In genomic region chr6:32087574-32088486, GRCh38 we compare ENCODE assay signal across 8 cellular contexts. TPM values are rescaled to one million over a fixed set of nuclear protein-coding genes. Genes with fewer than 3 reads are reported as not detected.
A peak's percentile ranks its signal among the peaks of the same experiment; 100 is the strongest.
DNase-seq lines count a peak whose midpoint lies in the region; ATAC-seq and TF ChIP-seq lines count a peak whose summit lies in the region.

No MANE protein-coding gene starts in this region.

- no peak overlapping the region for H2BK120ac ChIP-seq in H9 (ENCODE audit: low read depth, low read length, poor library complexity, severe bottlenecking)

- peaks cover 30% of the 10 kb centered on the region for H3K27me3 Mint-ChIP-seq in H9 (ENCODE audit: low read depth)

- H3K14ac ChIP-seq in H9 (ENCODE audit: insufficient read depth, low read length), result peak overlapping the region; percentile 79; the same call in 1 of the 2 replicates

- no peak overlapping the region for H2BK5ac ChIP-seq in H9 (ENCODE audit: insufficient read length, low read length)

- no peak overlapping the region for H2AK5ac ChIP-seq in H9 (ENCODE audit: insufficient read length, low read length)

- no peak overlapping the region for H3K9ac ChIP-seq in H9 (ENCODE audit: extremely low read depth, insufficient read length, low read length)

- H3K4me1 Mint-ChIP-seq in H9, result peaks cover 12 to 25% of the 10 kb centered on the region in 2 experiments

- H3K18ac ChIP-seq in H9 (ENCODE audit: insufficient read length, low read depth, low read length), result peak overlapping the region; percentile 77

- H4K91ac ChIP-seq in H9 (ENCODE audit: insufficient read length, low read depth, low read length), result no peak overlapping the region

- H2BK20ac ChIP-seq in H9 (ENCODE audit: low read depth, low read length, poor library complexity, severe bottlenecking), result no peak overlapping the region

- peaks cover 0 to 26% of the 10 kb centered on the region in 2 donors for H3K36me3 ChIP-seq in gastroesophageal sphincter
- no peaks in the 10 kb centered on the region for H3K36me3 ChIP-seq in psoas muscle (ENCODE audit: insufficient read depth in 1 of 2, low read depth in 1 of 2)

- no peaks in the 10 kb centered on the region for H3K79me1 ChIP-seq in H9 (ENCODE audit: insufficient read depth, low read depth, low read length, poor library complexity, severe bottlenecking)

- DNase-seq in H9 (peak; percentile 94), RPMI7951 (ENCODE audit: low read depth) (peak; percentile 57), psoas muscle (peak; percentile 85 to 88)
- peak; percentile 54 for DNase-seq in activated T-helper 9 cell treated with anti-CD3 and anti-CD28 coated beads, Interleukin-2, amount 50 U/mL, for 16 hours (ENCODE audit: low read depth)

- TF ChIP-seq POLR2A in gastroesophageal sphincter (IDR thresholded peaks at IDR 0.05), result no peak

- H2BK12ac ChIP-seq in H9 (ENCODE audit: insufficient read length, low read depth, low read length), result no peak overlapping the region

- H3K27me3 ChIP-seq in H9 (ENCODE audit: insufficient read depth, low read length) (no peaks in the 10 kb centered on the region; the same call in 1 of the 2 replicates), gastroesophageal sphincter (peaks cover 16% of the 10 kb centered on the region), psoas muscle (ENCODE audit: insufficient read depth in 3 of 3, low read length in 2 of 3) (peaks cover 0 to 22% (median 8%) of the 10 kb centered on the region in 3 donors)

- H3K23ac ChIP-seq in H9 (ENCODE audit: insufficient read length, low read depth, low read length), result no peak overlapping the region

- no peak overlapping the region for H2AFZ ChIP-seq in H9 (ENCODE audit: low read length)

- no peak for TF ChIP-seq EP300 in gastroesophageal sphincter (IDR thresholded peaks at IDR 0.05)

- peak overlapping the region in 1 of 3 experiments; percentile 50; a peak in 1 of 7 replicates for H3K27ac Mint-ChIP-seq in H9

- no peaks in the 10 kb centered on the region; a peak in 1 of 7 replicates for H3K36me3 Mint-ChIP-seq in H9 (ENCODE audit: insufficient read depth in 1 of 3, low read depth in 3 of 3)

- H3K27ac ChIP-seq in H9 (ENCODE audit: insufficient read length, low read depth, low read length), result no peak overlapping the region
- H3K27ac ChIP-seq in gastroesophageal sphincter, result peak overlapping the region; percentile 29 to 87 (median 84)
- H3K27ac ChIP-seq in psoas muscle, result no peak overlapping the region

- H4K8ac ChIP-seq in H9 (replicated peaks; ENCODE audit: insufficient read length, low read depth, low read length), result no peak overlapping the region

- no peaks in the 10 kb centered on the region for H3K79me2 ChIP-seq in H9 (ENCODE audit: insufficient read depth, low read length)

- intact Hi-C loops in psoas muscle (cut with DNase I), result no loop called here

- no peak overlapping the region for H3T11ph ChIP-seq in H9 (ENCODE audit: low read length)

- TF ChIP-seq CTCF in H9 (conservative IDR thresholded peaks at IDR 0.05), result peak; percentile 68
- TF ChIP-seq CTCF in gastroesophageal sphincter (IDR thresholded peaks at IDR 0.05), result peak in 3 of 4 experiments; percentile 64 to 85 (median 64)
- peak; percentile 35 for TF ChIP-seq CTCF in psoas muscle (IDR thresholded peaks at IDR 0.05)

- H3K4me1 ChIP-seq in H9 (ENCODE audit: insufficient read depth, low read length) (no peaks in the 10 kb centered on the region), gastroesophageal sphincter (peaks cover 0 to 51% (median 27%) of the 10 kb centered on the region in 3 donors), psoas muscle (peaks cover 5% of the 10 kb centered on the region)

- WGBS in H9 (ENCODE audit: extremely low coverage, insufficient read length, low lambda C conversion rate), result no CpG with 5 or more reads among the region's 50 CpGs
- 89% methylated on average over 1 to 2 of the region's 50 CpGs for WGBS in gastroesophageal sphincter (ENCODE audit: low coverage in 1 of 2), 2 donors
- 21 to 27% (median 22%) methylated on average over 31 to 50 of the region's 50 CpGs for WGBS in psoas muscle, 3 donors

- peak; percentile 84 for ATAC-seq in gastroesophageal sphincter
- ATAC-seq in psoas muscle, result peak; percentile 77 to 81 (median 80)
- no peak for ATAC-seq in GM19467 (IDR thresholded peaks at IDR 0.05; ENCODE audit: unreplicated experiment)
- no peak for ATAC-seq in HG03095 (IDR thresholded peaks at IDR 0.05; ENCODE audit: unreplicated experiment)
- ATAC-seq in HG03196 (IDR thresholded peaks at IDR 0.05; ENCODE audit: unreplicated experiment), result no peak

- H3K9me3 ChIP-seq in H9 (ENCODE audit: control insufficient read depth, low read depth, low read length) (no peaks in the 10 kb centered on the region), gastroesophageal sphincter (no peaks in the 10 kb centered on the region), psoas muscle (no peaks in the 10 kb centered on the region)

- H3K23me2 ChIP-seq in H9 (ENCODE audit: insufficient read length, low read depth, low read length, poor library complexity, severe bottlenecking), result peaks cover 3% of the 10 kb centered on the region

- H3K4me2 ChIP-seq in H9 (ENCODE audit: insufficient read depth, insufficient read length, low read length), result peak overlapping the region; percentile 29

- H3K4me3 Mint-ChIP-seq in H9, result peak overlapping the region; percentile 38 to 71

- H2BK15ac ChIP-seq in H9 (ENCODE audit: low read depth, low read length), result no peak overlapping the region

- H3K4me3 ChIP-seq in gastroesophageal sphincter (peak overlapping the region in 1 of 2 donors; percentile 33), psoas muscle (peak overlapping the region; percentile 36)

- no peaks in the 10 kb centered on the region for H3K9me3 Mint-ChIP-seq in H9

- H4K5ac ChIP-seq in H9 (ENCODE audit: insufficient read length, low read depth, low read length), result no peak overlapping the region

- no peaks in the 10 kb centered on the region for H4K20me1 ChIP-seq in H9 (ENCODE audit: control insufficient read depth, insufficient read depth, insufficient read length)

- no peak overlapping the region for H3K56ac ChIP-seq in H9 (ENCODE audit: insufficient read length, low read depth, low read length)

- H3K4ac ChIP-seq in H9 (ENCODE audit: low read depth, low read length), result no peak overlapping the region

RNA-seq across cellular contexts. Expression of gene TNXB, which starts 21.3 kb away (rescaled TPM):
- 5.0 and 5.2 TPM in 2 replicates for total RNA-seq in H9 (2021)
- total RNA-seq in RPMI7951 (2014; rRNA removed; shearing (Covaris generic)), result 0.12 and 0.20 TPM in 2 replicates
- total RNA-seq in gastroesophageal sphincter, result 100 to 1,000 TPM; 148 to 394 (median 190) TPM
- total RNA-seq in psoas muscle, result 10 to 100 TPM; 14.5 to 26.1 (median 23.9) TPM
- polyA plus RNA-seq in psoas muscle, result 10 to 100 TPM in 1 of 3 donors, 1 to 10 TPM in 2; 7.0 to 13.6 (median 9.1) TPM

RNA-seq across cellular contexts. Expression of gene ATF6B, which starts 40.2 kb away (rescaled TPM):
- total RNA-seq in H9 (2021), result 44.0 and 45.3 TPM in 2 replicates
- 20.5 and 23.5 TPM in 2 replicates for total RNA-seq in RPMI7951 (2014; rRNA removed; shearing (Covaris generic))
- total RNA-seq in gastroesophageal sphincter, result 10 to 100 TPM; 13.3 to 26.9 (median 25.2) TPM
- 10 to 100 TPM; 17.2 to 23.8 (median 19.9) TPM for total RNA-seq in psoas muscle
- 10 to 100 TPM; 13.0 to 35.2 (median 15.1) TPM for polyA plus RNA-seq in psoas muscle

RNA-seq across cellular contexts. Expression of gene FKBPL, which starts 42.3 kb away (rescaled TPM):
- total RNA-seq in H9 (2021) (10.9 and 11.1 TPM in 2 replicates), gastroesophageal sphincter (1 to 10 TPM; 2.3 to 4.2 (median 3.7) TPM), psoas muscle (1 to 10 TPM; 2.1 to 4.3 (median 4.1) TPM)
- 14.5 and 15.2 TPM in 2 replicates for total RNA-seq in RPMI7951 (2014; rRNA removed; shearing (Covaris generic))
- polyA plus RNA-seq in psoas muscle, result 10 to 100 TPM in 1 of 3 donors, 1 to 10 TPM in 2; 8.2 to 12.2 (median 9.9) TPM

RNA-seq across cellular contexts. Expression of gene CYP21A2, which starts 49.6 kb away (rescaled TPM):
- total RNA-seq in H9 (2021) (not detected in 2 replicates), gastroesophageal sphincter (1 to 10 TPM in 1 of 4 donors, under 1 TPM in 2, not detected in 1; 0.47 to 1.7 (median 0.81) TPM), psoas muscle (1 to 10 TPM in 1 of 4 donors, under 1 TPM in 1, not detected in 2; 0.19 to 9.9 TPM)
- not detected in 2 replicates for total RNA-seq in RPMI7951 (2014; rRNA removed; shearing (Covaris generic))
- under 1 TPM in 2 of 3 donors, not detected in 1; 0.05 to 0.10 TPM for polyA plus RNA-seq in psoas muscle

Comparison
In these comparisons a context has a peak if more than half of its experiments do, and no peak if none do; other contexts are left out.
1. H3K27ac ChIP-seq: peak in gastroesophageal sphincter (4 of 4); none in H9 (single experiment) and psoas muscle (single experiment).
2. ATAC-seq: peak in gastroesophageal sphincter (single experiment) and psoas muscle (4 of 4); none in GM19467 (single experiment), HG03095 (single experiment) and HG03196 (single experiment).
3. RNA of gene TNXB, which starts 21.3 kb away (total RNA-seq): 148 to 394 TPM in gastroesophageal sphincter; 14.5 to 26.1 TPM in psoas muscle, 5.0 to 5.2 TPM in H9 and 0.12 to 0.20 TPM in RPMI7951; every median in the first group is over 4 times any median in the second.
4. Peak in every context shown above with its lines, with median percentiles within 50 percentile points of each other: DNase-seq and CTCF ChIP-seq.